ENCODE assay signal across 9 cellular contexts in genomic region chr10:103618575-103619423, GRCh38.
A peak's percentile ranks its signal among the peaks of the same experiment; 100 is the strongest.
DNase-seq lines count a peak whose midpoint lies in the region; ATAC-seq, FAIRE-seq and TF ChIP-seq lines count a peak whose summit lies in the region.
"Had no signal": no experiment of that assay in that cellular context is flagged by ENCODE, and none has a peak within 500 bp of the region (broad histone marks: within the 10 kb centered on the region; RNA-seq: fewer than 3 reads in every experiment).

No MANE protein-coding gene starts in this region.

- no peaks in the 10 kb centered on the region for H3K4me1 Mint-ChIP-seq in activated CD8-positive, alpha-beta T cell treated with anti-CD3 and anti-CD28 coated beads for 36 hours (ENCODE audit: low read depth)
- H3K4me1 Mint-ChIP-seq in activated T-helper 17 cell treated with anti-CD3 and anti-CD28 coated beads, Interleukin-2, amount 50 U/mL, for 72 hours = no peaks in the 10 kb centered on the region

- no peak overlapping the region for H3K4me3 Mint-ChIP-seq in activated CD8-positive, alpha-beta T cell treated with anti-CD3 and anti-CD28 coated beads for 36 hours
- no peak overlapping the region for H3K4me3 Mint-ChIP-seq in activated T-helper 17 cell treated with anti-CD3 and anti-CD28 coated beads, Interleukin-2, amount 50 U/mL, for 72 hours
- H3K4me3 Mint-ChIP-seq: dendritic cell treated with granulocyte-macrophage colony-stimulating factor and Interleukin-4, amounts not matched to agents 40 ng/mL and 50 ng/mL, for 4 days had no signal

- H3K36me3 ChIP-seq in H7 (replicated peaks; ENCODE audit: control insufficient read depth, insufficient read depth, low read length) (0 out of 2 replicates have a peak, but pooled peaks cover 1% of the 10 kb centered on the region), liver (ENCODE audit: control insufficient read depth in 4 of 4, insufficient read depth in 3 of 4, low read depth in 1 of 4, low read length in 3 of 4) (peaks cover 0 to 30% (median 12%) of the 10 kb centered on the region in 4 donors), testis (ENCODE audit: low read depth, missing control alignments) (no peaks in the 10 kb centered on the region)

- no peak for TF ChIP-seq POLR2A in testis (IDR thresholded peaks at IDR 0.05)

- no peaks in the 10 kb centered on the region for H3K36me3 Mint-ChIP-seq in activated CD8-positive, alpha-beta T cell treated with anti-CD3 and anti-CD28 coated beads for 36 hours (ENCODE audit: low read depth)
- no peaks in the 10 kb centered on the region for H3K36me3 Mint-ChIP-seq in activated T-helper 17 cell treated with anti-CD3 and anti-CD28 coated beads, Interleukin-2, amount 50 U/mL, for 72 hours (ENCODE audit: low read depth)

- H3K9me3 ChIP-seq in liver (ENCODE audit: control insufficient read depth in 4 of 4, low read length in 3 of 4) (no peaks in the 10 kb centered on the region), testis (no peaks in the 10 kb centered on the region)

- H3K27ac ChIP-seq in liver (ENCODE audit: low read depth in 1 of 2, low read length in 2 of 2) (peak overlapping the region in 1 of 2 donors; percentile 1), testis (peak overlapping the region in 1 of 2 donors; percentile 53)

- FAIRE-seq in HTR-8/SVneo (lab: Jason Lieb, UNC) = no peak

- DNase-seq in H7 = peak; percentile 48
- peak; percentile 73 for DNase-seq in choroid plexus epithelial cell (ENCODE audit: low read depth)
- DNase-seq in testis = peak; percentile 85
- DNase-seq in activated CD8-positive, alpha-beta T cell treated with anti-CD3 and anti-CD28 coated beads for 36 hours = no peak
- DNase-seq in NCI-H2171 (lab: John Stamatoyannopoulos, UW) = no peak
- no peak for DNase-seq in HTR-8/SVneo (ENCODE audit: insufficient read length, low spot score)

- ATAC-seq in activated CD8-positive, alpha-beta T cell treated with anti-CD3 and anti-CD28 coated beads for 36 hours = no peak
- ATAC-seq in activated T-helper 17 cell treated with anti-CD3 and anti-CD28 coated beads, Interleukin-2, amount 50 U/mL, for 72 hours (replicated peaks) = no peak

- H3K27me3 Mint-ChIP-seq in activated CD8-positive, alpha-beta T cell treated with anti-CD3 and anti-CD28 coated beads for 36 hours = no peaks in the 10 kb centered on the region
- H3K27me3 Mint-ChIP-seq in activated T-helper 17 cell treated with anti-CD3 and anti-CD28 coated beads, Interleukin-2, amount 50 U/mL, for 72 hours = no peaks in the 10 kb centered on the region
- H3K27me3 Mint-ChIP-seq: dendritic cell treated with granulocyte-macrophage colony-stimulating factor and Interleukin-4, amounts not matched to agents 40 ng/mL and 50 ng/mL, for 4 days had no signal

- no peak for TF ChIP-seq CTCF in choroid plexus epithelial cell (conservative IDR thresholded peaks at IDR 0.05; ENCODE audit: low read depth, low read length)
- no peak for TF ChIP-seq CTCF in liver (IDR thresholded peaks at IDR 0.05; ENCODE audit: low read depth, low read length, missing input control)
- no peak for TF ChIP-seq CTCF in testis (IDR thresholded peaks at IDR 0.05)
- TF ChIP-seq CTCF in activated CD8-positive, alpha-beta T cell treated with anti-CD3 and anti-CD28 coated beads for 36 hours (IDR thresholded peaks at IDR 0.05) = no peak

- CTCF ChIA-PET in activated CD8-positive, alpha-beta T cell treated with anti-CD3 and anti-CD28 coated beads for 36 hours (lab: Charles Lee) = interaction anchor here (1.4 to 1.5 kb wide), 2 partner anchors 26 to 67 kb away, joined by 3 to 9 read pairs; no protein-coding TSS in a partner anchor

- TF ChIP-seq RAD21 in liver (IDR thresholded peaks at IDR 0.05) = no peak

- POLR2A ChIA-PET in activated CD8-positive, alpha-beta T cell treated with anti-CD3 and anti-CD28 coated beads for 36 hours (lab: Charles Lee) = no interaction called here

- no peaks in the 10 kb centered on the region for H3K9me3 Mint-ChIP-seq in activated CD8-positive, alpha-beta T cell treated with anti-CD3 and anti-CD28 coated beads for 36 hours
- H3K9me3 Mint-ChIP-seq in activated T-helper 17 cell treated with anti-CD3 and anti-CD28 coated beads, Interleukin-2, amount 50 U/mL, for 72 hours = no peaks in the 10 kb centered on the region
- H3K9me3 Mint-ChIP-seq: dendritic cell treated with granulocyte-macrophage colony-stimulating factor and Interleukin-4, amounts not matched to agents 40 ng/mL and 50 ng/mL, for 4 days had no signal

- no peaks in the 10 kb centered on the region for H3K27me3 ChIP-seq in H7 (ENCODE audit: control insufficient read depth, insufficient read depth, low read length)
- no peaks in the 10 kb centered on the region for H3K27me3 ChIP-seq in liver (ENCODE audit: control insufficient read depth in 4 of 4, insufficient read depth in 4 of 4, low read length in 3 of 4)
- H3K27me3 ChIP-seq in testis = no peaks in the 10 kb centered on the region

- H3K27ac Mint-ChIP-seq in activated CD8-positive, alpha-beta T cell treated with anti-CD3 and anti-CD28 coated beads for 36 hours = no peak overlapping the region
- H3K27ac Mint-ChIP-seq in activated T-helper 17 cell treated with anti-CD3 and anti-CD28 coated beads, Interleukin-2, amount 50 U/mL, for 72 hours = no peak overlapping the region
- H3K27ac Mint-ChIP-seq: dendritic cell treated with granulocyte-macrophage colony-stimulating factor and Interleukin-4, amounts not matched to agents 40 ng/mL and 50 ng/mL, for 4 days had no signal

- no peak overlapping the region for H3K9ac ChIP-seq in liver (ENCODE audit: low read depth in 1 of 2, low read length in 2 of 2)

- intact Hi-C loops in testis (cut with DNase I; ENCODE audit: low total_unique reads) = no loop called here
- intact Hi-C loops in activated CD8-positive, alpha-beta T cell treated with anti-CD3 and anti-CD28 coated beads for 36 hours (cut with micrococcal nuclease) = no loop called here

- H3K4me1 ChIP-seq in liver (ENCODE audit: control insufficient read depth in 4 of 4, insufficient read depth in 4 of 4, low read length in 3 of 4) (peaks cover 20 to 55% (median 47%) of the 10 kb centered on the region in 4 donors), testis (peaks cover 73% of the 10 kb centered on the region)

- no peak overlapping the region for H3K4me3 ChIP-seq in H7 (ENCODE audit: insufficient read depth, low read depth, low read length)
- no peak overlapping the region for H3K4me3 ChIP-seq in choroid plexus epithelial cell (ENCODE audit: low read depth, low read length)
- no peak overlapping the region for H3K4me3 ChIP-seq in liver (ENCODE audit: low read depth in 1 of 3, low read length in 3 of 3)
- no peak overlapping the region for H3K4me3 ChIP-seq in testis

- WGBS in liver = 67% methylated on average over 19 of the region's 19 CpGs
- 34 to 62% methylated on average over 4 to 18 of the region's 19 CpGs for WGBS in testis, 2 donors

TF ChIP-seq in liver, 16 proteins besides CTCF, POLR2A, EP300 and RAD21 (continues in another document):
- no peak for TF ChIP-seq HNF4A (conservative IDR thresholded peaks at IDR 0.05)
- peak; percentile 57 for TF ChIP-seq NR2F2 (IDR thresholded peaks at IDR 0.05)
- TF ChIP-seq TAF1 (conservative IDR thresholded peaks at IDR 0.05) = no peak
- TF ChIP-seq MAX (IDR thresholded peaks at IDR 0.05) = no peak
- no peak for TF ChIP-seq FOXA1 (IDR thresholded peaks at IDR 0.05)
- no peak for TF ChIP-seq REST (IDR thresholded peaks at IDR 0.05)
- TF ChIP-seq EGR1 (IDR thresholded peaks at IDR 0.05; ENCODE audit: low read depth in 2 of 2) = no peak
- no peak for TF ChIP-seq YY1 (IDR thresholded peaks at IDR 0.05)
- peak in 1 of 2 donors; percentile 31 for TF ChIP-seq RXRA (IDR thresholded peaks at IDR 0.05)
- no peak for TF ChIP-seq ATF3 (IDR thresholded peaks at IDR 0.05)
- no peak for TF ChIP-seq HNF4G (IDR thresholded peaks at IDR 0.05)

Comparison
In these comparisons a context has a peak if more than half of its experiments do, and no peak if none do; other contexts are left out.
1. DNase-seq: peak in H7 (single experiment), choroid plexus epithelial cell (single experiment) and testis (single experiment); none in activated CD8-positive, alpha-beta T cell treated with anti-CD3 and anti-CD28 coated beads for 36 hours (single experiment), NCI-H2171 (single experiment) and HTR-8/SVneo (single experiment).